ENCODE assay signal across 30 cellular contexts in genomic region chr2:79947751-79948150, GRCh38.
"Had no signal": no experiment of that assay in that cellular context is flagged by ENCODE, and none has a peak within 500 bp of the region (broad histone marks: within the 10 kb centered on the region; RNA-seq: fewer than 3 reads in every experiment).

No MANE protein-coding gene starts in this region.

- H3K4me1 ChIP-seq: body of pancreas, breast epithelium had no signal

- ATAC-seq: activated CD4-positive, alpha-beta T cell treated with anti-CD3 and anti-CD28 coated beads for 36 hours; activated CD4-positive, CD25-positive, alpha-beta regulatory T cell treated with anti-CD3 and anti-CD28 coated beads, Interleukin-2, amount 50 U/mL, for 24 hours; activated CD8-positive, alpha-beta memory T cell treated with anti-CD3 and anti-CD28 coated beads, Interleukin-2, amount 10 ng/mL, durations not matched to agents 7 days and 5 days; activated CD8-positive, alpha-beta T cell treated with anti-CD3 and anti-CD28 coated beads, Interleukin-2, amount 10 ng/mL, durations not matched to agents 7 days and 5 days; activated naive CD8-positive, alpha-beta T cell treated with anti-CD3 and anti-CD28 coated beads, Interleukin-2, amount 50 U/mL, for 24 hours; body of pancreas had no signal

- H3K27me3 ChIP-seq: body of pancreas, brain microvascular endothelial cell, breast epithelium had no signal

- H3K4me3 ChIP-seq: body of pancreas, breast epithelium had no signal

- H3K9me3 ChIP-seq: body of pancreas, breast epithelium had no signal

- DNase-seq: activated CD4-positive, alpha-beta memory T cell treated with anti-CD3 and anti-CD28 coated beads, Interleukin-2, amount 10 ng/mL, durations not matched to agents 7 days and 5 days; activated CD4-positive, alpha-beta T cell treated with anti-CD3 and anti-CD28 coated beads for 1 hour; activated CD4-positive, alpha-beta T cell treated with anti-CD3 and anti-CD28 coated beads for 36 hours; activated CD4-positive, alpha-beta T cell treated with anti-CD3 and anti-CD28 coated beads for 48 hours; activated CD4-positive, alpha-beta T cell treated with anti-CD3 and anti-CD28 coated beads, Interleukin-2, amount 10 ng/mL, durations not matched to agents 7 days and 5 days; activated CD4-positive, alpha-beta T cell treated with anti-CD3 and anti-CD28 coated beads, Interleukin-2, amount 50 U/mL, for 48 hours; activated CD4-positive, CD25-positive, alpha-beta regulatory T cell; activated CD8-positive, alpha-beta memory T cell treated with anti-CD3 and anti-CD28 coated beads for 24 hours; activated CD8-positive, alpha-beta memory T cell treated with anti-CD3 and anti-CD28 coated beads, Interleukin-2, amount 10 ng/mL, durations not matched to agents 7 days and 5 days; activated CD8-positive, alpha-beta memory T cell treated with anti-CD3 and anti-CD28 coated beads, Interleukin-2, amount 50 U/mL, for 48 hours; activated CD8-positive, alpha-beta T cell treated with anti-CD3 and anti-CD28 coated beads, Interleukin-2, amount 10 ng/mL, durations not matched to agents 7 days and 5 days; activated effector memory CD4-positive, alpha-beta T cell treated with Interleukin-2 at 50 U/mL for 16 hours; activated gamma-delta T cell; activated naive CD4-positive, alpha-beta T cell treated with anti-CD3 and anti-CD28 coated beads, Interleukin-2, amount 10 ng/mL, durations not matched to agents 7 days and 5 days; activated naive CD4-positive, alpha-beta T cell treated with Interleukin-2 at 50 U/mL for 16 hours; activated naive CD8-positive, alpha-beta T cell treated with anti-CD3 and anti-CD28 coated beads, Interleukin-2, amount 10 ng/mL, durations not matched to agents 7 days and 5 days; activated naive CD8-positive, alpha-beta T cell treated with anti-CD3 and anti-CD28 coated beads, Interleukin-2, amount 50 U/mL, for 24 hours; activated T-cell treated with anti-CD3 and anti-CD28 coated beads, Interleukin-2, amount 50 U/mL, for 24 hours; activated T-cell treated with anti-CD3 and anti-CD28 coated beads, Interleukin-2, amount 50 U/mL, for 48 hours; amygdala; anterior cingulate cortex; body of pancreas; brain microvascular endothelial cell; central memory CD4-positive, alpha-beta T cell; T-helper 1 cell; T-helper 2 cell; T-helper 9 cell had no signal

- H3K27ac ChIP-seq: body of pancreas, brain microvascular endothelial cell, breast epithelium, VCaP had no signal

- H3K36me3 ChIP-seq: brain microvascular endothelial cell, breast epithelium had no signal
